In the genomic region with DNA sequence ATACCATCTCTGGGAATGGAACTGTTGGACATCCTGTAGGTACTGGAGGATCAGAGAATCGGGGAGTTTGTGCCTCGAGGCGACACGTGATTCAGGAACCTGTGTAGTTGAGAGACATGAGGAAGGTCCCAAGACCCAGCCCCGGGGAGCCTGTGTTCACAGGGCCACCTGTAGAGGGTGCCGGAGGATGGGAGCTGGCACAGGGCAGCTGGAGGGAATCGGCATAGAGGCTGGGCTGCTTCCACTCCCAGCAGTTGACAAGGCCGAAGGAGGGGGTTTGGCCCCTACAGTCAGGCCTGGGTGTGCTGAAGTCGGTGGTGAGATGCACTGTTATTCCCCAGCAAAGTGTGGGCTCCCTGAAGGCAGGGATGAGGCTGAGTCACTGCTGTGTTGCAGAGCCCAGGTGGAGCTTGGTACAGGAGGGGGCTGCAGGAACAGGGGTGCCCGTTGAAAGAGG, we compare ENCODE assay signal across 8 cellular contexts. TPM values are rescaled to one million over a fixed set of nuclear protein-coding genes. Genes with fewer than 3 reads are reported as not detected.
DNase-seq lines count a peak whose midpoint lies in the region; ATAC-seq and TF ChIP-seq lines count a peak whose summit lies in the region.

No MANE protein-coding gene starts in this region.

- no peak overlapping the region for H3K27ac ChIP-seq in AG04450 (ENCODE audit: low read depth, low read length)
- H3K27ac ChIP-seq in SJCRH30, result no peak overlapping the region

- H3K4me3 ChIP-seq in AG04450 (ENCODE audit: low read depth, low read length) (no peak overlapping the region), SJCRH30 (no peak overlapping the region), fibroblast of mammary gland (ENCODE audit: control insufficient read depth, low read depth, low read length) (no peak overlapping the region)

- CTCF ChIA-PET in AG04450 (lab: Charles Lee), result interaction anchor here (1.5 kb wide), 1 partner anchor 10 kb away, joined by 3 read pairs; no protein-coding TSS in a partner anchor

- POLR2A ChIA-PET in AG04450 (lab: Yijun Ruan, JAX), result no interaction called here

- DNase-seq in AG04450 (ENCODE audit: low read depth, low spot score), result no peak
- peak; percentile 54 to 58 for DNase-seq in SJCRH30
- no peak for DNase-seq in fibroblast of mammary gland (ENCODE audit: low read depth)
- no peak for DNase-seq in NCI-H187 (lab: John Stamatoyannopoulos, UW)
- DNase-seq in A172 (ENCODE audit: low spot score), result no peak
- DNase-seq in activated CD4-positive, CD25-positive, alpha-beta regulatory T cell treated with anti-CD3 and anti-CD28 coated beads, Interleukin-2, amount 50 U/mL, for 72 hours, result no peak

- 0 out of 2 replicates have a peak, but pooled peaks have one; percentile 26 for TF ChIP-seq CTCF in AG04450 (IDR thresholded peaks at IDR 0.05; ENCODE audit: low read depth, low read length)
- peak; percentile 58 for TF ChIP-seq CTCF in GM12874 (IDR thresholded peaks at IDR 0.05; ENCODE audit: insufficient read depth, low read depth, low read length)
- TF ChIP-seq CTCF in fibroblast of mammary gland (conservative IDR thresholded peaks at IDR 0.05; ENCODE audit: control insufficient read depth, insufficient read depth, low read depth, low read length), result peak; percentile 27

- no peaks in the 10 kb centered on the region for H3K36me3 ChIP-seq in SJCRH30

- peaks cover 49% of the 10 kb centered on the region for H3K4me1 ChIP-seq in SJCRH30

- ATAC-seq in HG03108 (IDR thresholded peaks at IDR 0.05; ENCODE audit: unreplicated experiment), result no peak

- H3K27me3 ChIP-seq in AG04450 (ENCODE audit: control insufficient read depth, insufficient read depth, low read length), result no peaks in the 10 kb centered on the region
- no peaks in the 10 kb centered on the region for H3K27me3 ChIP-seq in SJCRH30

- H3K9me3 ChIP-seq in AG04450 (ENCODE audit: control insufficient read depth, insufficient read depth, low read length) (peaks cover 6% of the 10 kb centered on the region; the same call in 1 of the 2 replicates), SJCRH30 (replicated peaks) (no peaks in the 10 kb centered on the region)

RNA-seq across cellular contexts. Expression of gene ISYNA1, which starts 2.5 kb away (rescaled TPM):
- 13.3 and 19.2 TPM in 2 replicates for polyA plus RNA-seq in AG04450 (2011; rRNA removed)
- 13.2 and 18.3 TPM in 2 replicates for polyA minus RNA-seq in AG04450 (2011; rRNA and poly(A)+ RNA removed)
- 7.4 and 7.5 TPM in 2 replicates for total RNA-seq in SJCRH30 (2014; rRNA removed; shearing (Covaris generic))
- total RNA-seq in A172 (2014; rRNA removed; shearing (Covaris generic)), result 0.72 and 0.98 TPM in 2 replicates

RNA-seq across cellular contexts. Expression of gene SSBP4, which starts 21.3 kb away (rescaled TPM):
- polyA plus RNA-seq in AG04450 (2011; rRNA removed), result 9.4 and 12.6 TPM in 2 replicates
- polyA minus RNA-seq in AG04450 (2011; rRNA and poly(A)+ RNA removed), result 18.0 and 18.5 TPM in 2 replicates
- 63.0 and 73.0 TPM in 2 replicates for total RNA-seq in SJCRH30 (2014; rRNA removed; shearing (Covaris generic))
- total RNA-seq in A172 (2014; rRNA removed; shearing (Covaris generic)), result 88.7 and 127 TPM in 2 replicates

RNA-seq across cellular contexts. Expression of gene LRRC25, which starts 43.0 kb away (rescaled TPM):
- polyA plus RNA-seq in AG04450 (2011; rRNA removed), result 0.12 and 0.32 TPM in 2 replicates
- 0.17 and 0.60 TPM in 2 replicates for polyA minus RNA-seq in AG04450 (2011; rRNA and poly(A)+ RNA removed)
- not detected in 2 replicates for total RNA-seq in SJCRH30 (2014; rRNA removed; shearing (Covaris generic))
- 0.07 TPM in 1 of 2 replicates, not detected in the other for total RNA-seq in A172 (2014; rRNA removed; shearing (Covaris generic))

RNA-seq across cellular contexts. Expression of gene GDF15, which starts 54.5 kb away (rescaled TPM):
- polyA plus RNA-seq in AG04450 (2011; rRNA removed), result 25.0 and 35.9 TPM in 2 replicates
- 9.5 and 14.5 TPM in 2 replicates for polyA minus RNA-seq in AG04450 (2011; rRNA and poly(A)+ RNA removed)
- 17.5 and 27.1 TPM in 2 replicates for total RNA-seq in SJCRH30 (2014; rRNA removed; shearing (Covaris generic))
- 89.8 and 93.9 TPM in 2 replicates for total RNA-seq in A172 (2014; rRNA removed; shearing (Covaris generic))

Comparison
In these comparisons a context has a peak if more than half of its experiments do, and no peak if none do; other contexts are left out.
1. DNase-seq: peak in SJCRH30 (2 of 2); none in AG04450 (single experiment), fibroblast of mammary gland (single experiment), NCI-H187 (0 of 2), A172 (single experiment) and activated CD4-positive, CD25-positive, alpha-beta regulatory T cell treated with anti-CD3 and anti-CD28 coated beads, Interleukin-2, amount 50 U/mL, for 72 hours (single experiment).
2. Peak in every context shown above with its lines, with median percentiles within 50 percentile points of each other: CTCF ChIP-seq.